In the genomic region with DNA sequence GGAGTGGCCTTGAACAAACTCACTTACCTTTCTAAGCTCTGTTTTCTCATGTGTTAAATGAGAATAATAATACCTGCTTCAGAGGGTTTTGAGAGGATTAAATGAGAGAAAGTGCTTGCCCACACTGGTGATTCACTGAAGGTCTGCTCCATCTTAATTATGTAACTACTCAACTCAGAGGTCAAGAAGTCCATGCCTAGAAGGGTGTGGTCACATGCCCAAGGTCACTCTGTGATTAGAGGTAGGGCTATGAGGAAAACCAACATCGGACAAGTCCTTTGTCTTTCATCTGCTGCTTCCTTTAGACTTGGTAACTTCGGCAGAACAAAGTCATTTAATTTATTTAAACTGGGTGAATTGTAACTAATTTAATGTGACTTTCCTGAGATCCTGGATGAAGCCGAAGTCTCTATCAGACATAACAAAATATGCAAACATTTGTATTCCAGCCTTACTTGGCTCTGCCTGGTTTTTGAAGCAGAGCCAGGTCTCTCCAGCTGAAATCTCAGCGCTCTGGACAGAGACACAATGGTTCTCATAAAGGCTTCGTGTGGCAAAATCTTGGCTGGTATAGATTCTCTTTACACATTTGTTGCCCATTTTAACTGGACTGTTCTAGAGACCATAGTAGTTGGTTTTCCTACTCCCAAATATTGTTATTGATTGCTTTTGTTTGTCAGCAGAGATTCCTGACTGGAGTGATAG, we compare ENCODE assay signal across 17 cellular contexts. TPM values are rescaled to one million over a fixed set of nuclear protein-coding genes. Genes with fewer than 3 reads are reported as not detected.
DNase-seq lines count a peak whose midpoint lies in the region; ATAC-seq and TF ChIP-seq lines count a peak whose summit lies in the region.
"Had no signal": no experiment of that assay in that cellular context is flagged by ENCODE, and none has a peak within 500 bp of the region (broad histone marks: within the 10 kb centered on the region; RNA-seq: fewer than 3 reads in every experiment).

No MANE protein-coding gene starts in this region.

- TF ChIP-seq CTCF in LNCaP clone FGC (IDR thresholded peaks at IDR 0.05; ENCODE audit: control insufficient read depth, extremely low read depth, insufficient read depth) = no peak
- no peak for TF ChIP-seq CTCF in neural crest cell (conservative IDR thresholded peaks at IDR 0.05)
- no peak for TF ChIP-seq CTCF in stomach (IDR thresholded peaks at IDR 0.05)
- TF ChIP-seq CTCF in gastroesophageal sphincter (IDR thresholded peaks at IDR 0.05) = no peak

- H3K27ac Mint-ChIP-seq in neural crest cell (ENCODE audit: unreplicated experiment) = no peak overlapping the region
- H3K27ac Mint-ChIP-seq: B cell; CD4-positive, alpha-beta T cell had no signal

- TF ChIP-seq EP300 in stomach (IDR thresholded peaks at IDR 0.05) (no peak), gastroesophageal sphincter (IDR thresholded peaks at IDR 0.05) (no peak)

- peaks cover 7 to 33% (median 26%) of the 10 kb centered on the region in 4 donors for H3K4me1 ChIP-seq in stomach
- H3K4me1 ChIP-seq in SJCRH30 = peaks cover 10% of the 10 kb centered on the region; the same call in 1 of the 2 replicates
- peaks cover 0 to 22% (median 6%) of the 10 kb centered on the region in 3 donors for H3K4me1 ChIP-seq in gastroesophageal sphincter

- peak overlapping the region in 2 of 5 donors; percentile 6 to 7 for H3K27ac ChIP-seq in stomach
- no peak overlapping the region for H3K27ac ChIP-seq in SJCRH30
- no peak overlapping the region for H3K27ac ChIP-seq in gastroesophageal sphincter

- peaks cover 0 to 44% (median 18%) of the 10 kb centered on the region in 3 donors for H3K27me3 ChIP-seq in stomach
- H3K27me3 ChIP-seq in SJCRH30 = no peaks in the 10 kb centered on the region
- peaks cover 43% of the 10 kb centered on the region for H3K27me3 ChIP-seq in gastroesophageal sphincter

- peaks cover 21% of the 10 kb centered on the region for H3K4me1 Mint-ChIP-seq in neural crest cell

- H3K9me3 Mint-ChIP-seq in neural crest cell = no peaks in the 10 kb centered on the region
- H3K9me3 Mint-ChIP-seq: CD4-positive, alpha-beta T cell had no signal

- TF ChIP-seq POLR2A in stomach (IDR thresholded peaks at IDR 0.05) (no peak), gastroesophageal sphincter (IDR thresholded peaks at IDR 0.05) (no peak)

- H3K4me3 Mint-ChIP-seq in neural crest cell = peak overlapping the region; percentile 4
- H3K4me3 Mint-ChIP-seq: B cell; CD4-positive, alpha-beta T cell had no signal

- ATAC-seq in gastroesophageal sphincter = no peak

- H3K4me3 ChIP-seq in LNCaP clone FGC (ENCODE audit: low read depth, low read length) (no peak overlapping the region), stomach (no peak overlapping the region), SJCRH30 (no peak overlapping the region), gastroesophageal sphincter (no peak overlapping the region)
- H3K4me3 ChIP-seq: HAP-1 had no signal

- H3K36me3 ChIP-seq in stomach (no peaks in the 10 kb centered on the region), SJCRH30 (no peaks in the 10 kb centered on the region), gastroesophageal sphincter (no peaks in the 10 kb centered on the region)
- H3K36me3 ChIP-seq: HAP-1 had no signal

- intact Hi-C loops in stomach (cut with DNase I; ENCODE audit: low total_unique reads) = loop anchor here (10.0 kb wide), 1 partner anchor 159 kb away; a partner anchor contains a TSS

- no peaks in the 10 kb centered on the region for H3K9me3 ChIP-seq in stomach
- no peaks in the 10 kb centered on the region for H3K9me3 ChIP-seq in SJCRH30 (replicated peaks)
- no peaks in the 10 kb centered on the region for H3K9me3 ChIP-seq in gastroesophageal sphincter
- H3K9me3 ChIP-seq: HAP-1 had no signal

- peaks cover 19% of the 10 kb centered on the region for H3K27me3 Mint-ChIP-seq in neural crest cell (ENCODE audit: low read depth)

- 19 to 43% (median 24%) methylated on average over 5 of the region's 5 CpGs for WGBS in stomach, 5 donors
- WGBS in gastroesophageal sphincter (ENCODE audit: low coverage in 1 of 2), 2 donors = 47 to 60% methylated on average over 5 of the region's 5 CpGs

- H3K36me3 Mint-ChIP-seq in neural crest cell (ENCODE audit: low read depth) = no peaks in the 10 kb centered on the region

- DNase-seq in LNCaP clone FGC (ENCODE audit: low read depth) = peak; percentile 77
- DNase-seq in inferior parietal cortex (ENCODE audit: extremely low spot score) = peak; percentile 30
- no peak for DNase-seq in neural crest cell (ENCODE audit: low read depth, low spot score)
- peak; percentile 53 for DNase-seq in stomach
- no peak for DNase-seq in DMS53 (lab: John Stamatoyannopoulos, UW)
- no peak for DNase-seq in SJCRH30
- DNase-seq in DMS79 treated with DMSO at 0.1 percent for 48 hours (lab: John Stamatoyannopoulos, UW) = no peak
- DNase-seq: 8988T; C1 segment of cervical spinal cord; Calu3; CD4-positive, alpha-beta T cell; DMS 273 treated with DMSO at 0.1 percent for 48 hours; DND-41; GDM1 had no signal

RNA-seq across cellular contexts. Expression of a gene that starts 3.0 kb away (rescaled TPM):
- total RNA-seq in neural crest cell = 6.8 and 9.5 TPM in 2 replicates
- 100 to 1,000 TPM in 1 of 5 donors, 10 to 100 TPM in 4; 11.4 to 131 (median 39.7) TPM for total RNA-seq in stomach
- polyA plus RNA-seq in stomach = 1 to 10 TPM; 1.1 to 1.4 (median 1.1) TPM
- 7.7 and 8.9 TPM in 2 replicates for total RNA-seq in SJCRH30 (2014; rRNA removed; shearing (Covaris generic))
- total RNA-seq in gastroesophageal sphincter = 1 to 10 TPM in 2 of 4 donors, under 1 TPM in 2; 0.13 to 2.5 (median 1.0) TPM
- total RNA-seq: B cell; CD4-positive, alpha-beta T cell had no signal

Comparison
In these comparisons a context has a peak if more than half of its experiments do, and no peak if none do; other contexts are left out.
1. DNase-seq: peak in LNCaP clone FGC (single experiment), inferior parietal cortex (single experiment) and stomach (single experiment); none in neural crest cell (single experiment), DMS53 (single experiment), SJCRH30 (0 of 2) and DMS79 treated with DMSO at 0.1 percent for 48 hours (single experiment).